ENCODE assay signal across 12 cellular contexts in genomic region chr12:12840500-12840899, GRCh38. TPM values are rescaled to one million over a fixed set of nuclear protein-coding genes. Genes with fewer than 3 reads are reported as not detected.
DNase-seq lines count a peak whose midpoint lies in the region; ATAC-seq and TF ChIP-seq lines count a peak whose summit lies in the region.
"Had no signal": no experiment of that assay in that cellular context is flagged by ENCODE, and none has a peak within 500 bp of the region (broad histone marks: within the 10 kb centered on the region; RNA-seq: fewer than 3 reads in every experiment).

No MANE protein-coding gene starts in this region.

- H2BK120ac ChIP-seq in IMR-90 (ENCODE audit: low read depth, low read length), result peak overlapping the region; percentile 7; the same call in 1 of the 2 replicates
- peak overlapping the region; percentile 55 for H2BK120ac ChIP-seq in mesenchymal stem cell (ENCODE audit: low read depth, low read length)

- H3K4ac ChIP-seq in IMR-90 (ENCODE audit: low read depth, low read length) (peak overlapping the region; percentile 19; the same call in 1 of the 2 replicates), mesenchymal stem cell (ENCODE audit: low read depth in 1 of 2, low read length in 2 of 2) (peak overlapping the region in 1 of 2 experiments; percentile 49)

- H3K27me3 ChIP-seq in ACC112 (ENCODE audit: insufficient read depth, low read length), result no peaks in the 10 kb centered on the region
- no peaks in the 10 kb centered on the region for H3K27me3 ChIP-seq in IMR-90 (ENCODE audit: control insufficient read depth, insufficient read depth, low read length)
- no peaks in the 10 kb centered on the region for H3K27me3 ChIP-seq in RWPE2 (ENCODE audit: insufficient read depth, poor library complexity, severe bottlenecking)
- H3K27me3 ChIP-seq in mesenchymal stem cell (ENCODE audit: control insufficient read depth in 1 of 2, insufficient read depth in 1 of 2, low read length in 2 of 2), result no peaks in the 10 kb centered on the region
- H3K27me3 ChIP-seq: BE2C had no signal

- peak overlapping the region; percentile 34; the same call in 2 of the 3 replicates for H2BK15ac ChIP-seq in IMR-90 (ENCODE audit: low read depth, low read length)
- no peak overlapping the region for H2BK15ac ChIP-seq in mesenchymal stem cell (ENCODE audit: low read depth, poor library complexity, severe bottlenecking)

- H4K8ac ChIP-seq in IMR-90 (ENCODE audit: low read depth in 2 of 2, low read length in 2 of 2) (0 out of 4 replicates have a peak overlapping the region, but pooled peaks of 1 of the 2 experiments have one; percentile 20), mesenchymal stem cell (ENCODE audit: low read length) (no peak overlapping the region)

- H3K9me3 ChIP-seq in IMR-90 (ENCODE audit: control insufficient read depth, insufficient read depth, low read length) (no peaks in the 10 kb centered on the region), RWPE2 (ENCODE audit: severe bottlenecking) (no peaks in the 10 kb centered on the region), mesenchymal stem cell (ENCODE audit: control insufficient read depth, low read length) (no peaks in the 10 kb centered on the region)
- H3K9me3 ChIP-seq: BE2C, HAP-1 had no signal

- H3K18ac ChIP-seq in IMR-90 (ENCODE audit: low read depth, low read length) (peak overlapping the region; percentile 7; the same call in 1 of the 2 replicates), mesenchymal stem cell (ENCODE audit: low read depth in 1 of 2, low read length in 2 of 2) (peak overlapping the region in 1 of 2 experiments; percentile 81)

- dilution Hi-C loops in IMR-90 (cut with HindIII; ENCODE audit: low sequenced_read_pairs, unreplicated experiment), result no loop called here

- H2AFZ ChIP-seq in ACC112 (ENCODE audit: low read length, unreplicated experiment) (no peak overlapping the region), IMR-90 (replicated peaks; ENCODE audit: low read length, poor library complexity) (no peak overlapping the region), mesenchymal stem cell (ENCODE audit: low read depth, low read length) (no peak overlapping the region)

- H3K4me3 ChIP-seq in ACC112 (ENCODE audit: low read depth, low read length), result no peak overlapping the region
- H3K4me3 ChIP-seq in IMR-90 (ENCODE audit: insufficient read depth, low read depth, low read length), result no peak overlapping the region
- no peak overlapping the region for H3K4me3 ChIP-seq in RWPE2 (ENCODE audit: severe bottlenecking)
- no peak overlapping the region for H3K4me3 ChIP-seq in mesenchymal stem cell (ENCODE audit: insufficient read depth in 1 of 2, low read depth in 1 of 2, low read length in 2 of 2)
- H3K4me3 ChIP-seq: GM12878, HAP-1 had no signal

- POLR2A ChIA-PET in IMR-90 (lab: Charles Lee; ENCODE audit: unreplicated experiment), result no interaction called here

- ATAC-seq in IMR-90 (ENCODE audit: low read depth) (no peak), RWPE2 (ENCODE audit: low read depth) (no peak), HG03565 (IDR thresholded peaks at IDR 0.05; ENCODE audit: unreplicated experiment) (no peak)
- ATAC-seq: GM12878 had no signal

- intact Hi-C loops in IMR-90 (cut with micrococcal nuclease), result no loop called here

- no peak for TF ChIP-seq POLR2A in IMR-90 (IDR thresholded peaks at IDR 0.05; ENCODE audit: low read depth, low read length)

- H3K36me3 ChIP-seq in ACC112 (ENCODE audit: insufficient read depth, low read length), result no peaks in the 10 kb centered on the region; the same call in 1 of the 2 replicates
- peaks cover 3% of the 10 kb centered on the region for H3K36me3 ChIP-seq in IMR-90 (ENCODE audit: control insufficient read depth, insufficient read depth, low read length)
- H3K36me3 ChIP-seq in RWPE2 (ENCODE audit: low read depth), result no peaks in the 10 kb centered on the region
- H3K36me3 ChIP-seq in mesenchymal stem cell (ENCODE audit: control insufficient read depth in 1 of 2, insufficient read depth in 2 of 2, low read depth in 1 of 2, low read length in 2 of 2), result peaks cover 2 to 3% of the 10 kb centered on the region in 2 experiments
- H3K36me3 ChIP-seq: BE2C, HAP-1 had no signal

- TF ChIP-seq CTCF in IMR-90 (conservative IDR thresholded peaks at IDR 0.05; ENCODE audit: low read depth, low read length) (no peak), RWPE2 (IDR thresholded peaks at IDR 0.05; ENCODE audit: poor library complexity, severe bottlenecking) (no peak)

- H3K79me1 ChIP-seq in IMR-90 (ENCODE audit: low read depth in 1 of 2, low read length in 2 of 2) (peaks cover 0 to 27% of the 10 kb centered on the region in 2 experiments; a peak in 3 of 4 replicates), mesenchymal stem cell (replicated peaks; ENCODE audit: low read length, poor library complexity, severe bottlenecking) (peaks cover 3% of the 10 kb centered on the region)

- BruUV-seq in IMR-90 (replicated peaks; lab: Mats Ljungman, UMichigan), result no TSS peak

- H2AK9ac ChIP-seq in IMR-90 (replicated peaks; ENCODE audit: low read depth, low read length, poor library complexity), result no peak overlapping the region

- H2BK12ac ChIP-seq in mesenchymal stem cell (ENCODE audit: low read length in 2 of 2), result peak overlapping the region in 1 of 2 experiments; percentile 63

- no peak for DNase-seq in IMR-90
- no peak for DNase-seq in RWPE2 (ENCODE audit: low spot score)
- DNase-seq in mesenchymal stem cell, result no peak
- DNase-seq in amniotic stem cell (lab: John Stamatoyannopoulos, UW), result no peak
- DNase-seq in NCI-H2227 (lab: John Stamatoyannopoulos, UW; ENCODE audit: unreplicated experiment), result no peak
- DNase-seq: BE2C; CD4-positive, alpha-beta memory T cell; DMS79 had no signal

- no peaks in the 10 kb centered on the region for H3K79me2 ChIP-seq in ACC112 (ENCODE audit: control insufficient read depth, insufficient read depth, low read length, unreplicated experiment)

- H3K23ac ChIP-seq in IMR-90 (ENCODE audit: low read depth, low read length) (no peak overlapping the region), mesenchymal stem cell (ENCODE audit: low read length in 2 of 2) (no peak overlapping the region)

- peak overlapping the region; percentile 25; the same call in 1 of the 2 replicates for H4K5ac ChIP-seq in IMR-90 (ENCODE audit: low read depth, low read length)

- CTCF ChIA-PET in IMR-90 (lab: Yijun Ruan, JAX), result interaction anchor here (0.8 kb wide), 1 partner anchor 135 kb away, joined by 3 read pairs; no protein-coding TSS in a partner anchor

- in situ Hi-C loops in IMR-90 (cut with MboI; ENCODE audit: low sequenced_read_pairs), result no loop called here

- H2BK5ac ChIP-seq in IMR-90 (ENCODE audit: low read depth, low read length, poor library complexity, severe bottlenecking), result peak overlapping the region; percentile 46
- no peak overlapping the region for H2BK5ac ChIP-seq in mesenchymal stem cell (ENCODE audit: low read depth, low read length, poor library complexity, severe bottlenecking)

- H3K27ac ChIP-seq in ACC112 (ENCODE audit: low read depth, low read length) (peak overlapping the region; percentile 86), IMR-90 (ENCODE audit: insufficient read depth, low read length) (peak overlapping the region; percentile 26; the same call in 1 of the 2 replicates), RWPE2 (ENCODE audit: poor library complexity, severe bottlenecking) (peak overlapping the region; percentile 97), mesenchymal stem cell (ENCODE audit: low read length, poor library complexity, severe bottlenecking) (no peak overlapping the region)

- 100% methylated on average over 1 of the region's 5 CpGs; no CpG with 5 or more reads in 1 of the 2 experiments for WGBS in IMR-90 (ENCODE audit: extremely low coverage in 2 of 2, insufficient read length in 1 of 2), 2 experiments
- WGBS in mesenchymal stem cell, result 96% methylated on average over 4 of the region's 5 CpGs

- TF ChIP-seq RAD21 in IMR-90 (IDR thresholded peaks at IDR 0.05; ENCODE audit: low read length), result no peak

- H3K9ac ChIP-seq in IMR-90 (ENCODE audit: low read depth, low read length), result no peak overlapping the region
- no peak overlapping the region for H3K9ac ChIP-seq in mesenchymal stem cell (ENCODE audit: low read length)

- H3K4me1 ChIP-seq in ACC112 (ENCODE audit: control insufficient read depth, insufficient read depth, low read length, unreplicated experiment) (peaks cover 38% of the 10 kb centered on the region), IMR-90 (ENCODE audit: control insufficient read depth, insufficient read depth, low read length) (peaks cover 15% of the 10 kb centered on the region), RWPE2 (ENCODE audit: insufficient read depth, poor library complexity, severe bottlenecking) (peaks cover 49% of the 10 kb centered on the region), mesenchymal stem cell (ENCODE audit: control insufficient read depth, insufficient read depth, low read depth, low read length) (peaks cover 15% of the 10 kb centered on the region)
- H3K4me1 ChIP-seq: BE2C, HAP-1 had no signal

- peaks cover 21% of the 10 kb centered on the region for H3K9me1 ChIP-seq in IMR-90 (ENCODE audit: insufficient read depth, low read length)

- H3K14ac ChIP-seq in IMR-90 (replicated peaks; ENCODE audit: low read depth, low read length), result no peak overlapping the region
- no peak overlapping the region for H3K14ac ChIP-seq in mesenchymal stem cell (ENCODE audit: low read length in 2 of 2)

- no peaks in the 10 kb centered on the region for H4K20me1 ChIP-seq in IMR-90 (ENCODE audit: insufficient read depth, low read length)

- H2AK5ac ChIP-seq in IMR-90 (ENCODE audit: low read depth, low read length) (peak overlapping the region; percentile 74), mesenchymal stem cell (ENCODE audit: low read length, severe bottlenecking) (peak overlapping the region; percentile 70)

- H3K4me2 ChIP-seq in IMR-90 (ENCODE audit: low read depth, low read length) (no peak overlapping the region), mesenchymal stem cell (ENCODE audit: low read length, poor library complexity, severe bottlenecking) (no peak overlapping the region)

- peak overlapping the region; percentile 57; the same call in 1 of the 2 replicates for H2BK20ac ChIP-seq in IMR-90 (ENCODE audit: low read depth, low read length)

- H3K56ac ChIP-seq in IMR-90 (ENCODE audit: extremely low read depth, insufficient read depth, low read length), result no peak overlapping the region

- no peak overlapping the region; the same call in 1 of the 2 replicates for H4K91ac ChIP-seq in IMR-90 (ENCODE audit: insufficient read depth, low read depth, low read length)
- peak overlapping the region; percentile 55 for H4K91ac ChIP-seq in mesenchymal stem cell (ENCODE audit: low read length)

RNA-seq across cellular contexts. Expression of gene DDX47, which starts 27.4 kb away (rescaled TPM):
- total RNA-seq in IMR-90 (2012; rRNA removed), result 77.8 and 104 TPM in 2 replicates
- 71.5 and 89.5 TPM in 2 replicates for polyA plus RNA-seq in IMR-90 (2012; rRNA removed)
- 14.9 and 35.0 TPM in 2 replicates for polyA plus RNA-seq in IMR-90 (2012; cell fraction: cytosol; rRNA removed)
- polyA plus RNA-seq in IMR-90 (2012; cell fraction: nucleus; rRNA removed; ENCODE audit: low replicate concordance), result 29.6 and 177 TPM in 2 replicates
- polyA plus RNA-seq in mesenchymal stem cell (2013, experiment 1 of 2), result 36.6 TPM
- 38.5 TPM for polyA plus RNA-seq in mesenchymal stem cell (2013, experiment 2 of 2)

RNA-seq across cellular contexts. Expression of gene GPRC5A, which starts 50.9 kb away (rescaled TPM):
- total RNA-seq in IMR-90 (2012; rRNA removed), result 49.6 and 49.7 TPM in 2 replicates
- polyA plus RNA-seq in IMR-90 (2012; rRNA removed), result 193 and 201 TPM in 2 replicates
- 70.1 and 182 TPM in 2 replicates for polyA plus RNA-seq in IMR-90 (2012; cell fraction: cytosol; rRNA removed)
- 125 and 230 TPM in 2 replicates for polyA plus RNA-seq in IMR-90 (2012; cell fraction: nucleus; rRNA removed; ENCODE audit: low replicate concordance)
- polyA plus RNA-seq in mesenchymal stem cell (2013, experiment 1 of 2), result 18.3 TPM
- polyA plus RNA-seq in mesenchymal stem cell (2013, experiment 2 of 2), result 18.0 TPM
- total RNA-seq: CD4-positive, alpha-beta memory T cell had no signal

RNA-seq across cellular contexts. Expression of gene APOLD1, which starts 55.0 kb away (rescaled TPM):
- total RNA-seq in IMR-90 (2012; rRNA removed), result 4.2 and 4.5 TPM in 2 replicates
- polyA plus RNA-seq in IMR-90 (2012; rRNA removed), result 2.3 and 2.4 TPM in 2 replicates
- polyA plus RNA-seq in IMR-90 (2012; cell fraction: cytosol; rRNA removed), result 1.0 and 1.5 TPM in 2 replicates
- 4.5 and 10.6 TPM in 2 replicates for polyA plus RNA-seq in IMR-90 (2012; cell fraction: nucleus; rRNA removed; ENCODE audit: low replicate concordance)
- polyA plus RNA-seq in mesenchymal stem cell (2013, experiment 1 of 2), result 0.43 TPM
- 0.40 TPM for polyA plus RNA-seq in mesenchymal stem cell (2013, experiment 2 of 2)
